Comparison of ENCODE assay signal across 8 cellular contexts in the genomic region with DNA sequence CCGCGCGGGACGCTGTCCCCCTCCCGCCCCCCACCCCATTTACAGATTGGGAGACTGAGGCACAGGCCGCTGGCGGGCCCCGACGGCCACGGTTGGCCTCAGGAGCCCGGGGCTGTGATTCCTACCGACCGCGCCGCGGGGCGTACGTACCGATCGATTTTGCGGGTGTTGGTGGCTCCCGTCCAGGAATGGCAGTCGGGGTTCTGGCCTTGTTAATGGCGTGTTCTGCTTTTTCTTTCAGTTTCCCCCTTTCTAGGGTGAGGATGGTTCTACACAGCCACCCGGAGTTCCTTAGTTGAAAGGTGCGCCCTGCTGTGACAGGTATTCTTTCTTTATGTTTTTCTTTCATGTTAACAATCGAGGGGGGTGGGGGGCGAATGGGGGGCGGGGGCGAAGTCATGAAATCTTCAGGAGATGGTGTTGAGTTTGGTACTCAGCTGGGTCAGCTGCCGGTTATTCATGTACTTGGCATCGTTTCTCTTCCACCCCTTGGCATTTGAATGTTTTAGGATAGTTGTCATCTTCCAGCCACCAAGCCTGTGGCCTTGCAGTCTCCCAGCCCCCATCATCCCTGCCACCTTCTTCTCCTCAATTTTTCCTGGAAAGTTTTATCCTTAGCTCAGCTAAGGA. TPM values are rescaled to one million over a fixed set of nuclear protein-coding genes. Genes with fewer than 3 reads are reported as not detected.
A peak's percentile ranks its signal among the peaks of the same experiment; 100 is the strongest.
DNase-seq lines count a peak whose midpoint lies in the region; ATAC-seq and TF ChIP-seq lines count a peak whose summit lies in the region.

No MANE protein-coding gene starts in this region.

- WGBS in esophagus, 2 donors = 1% methylated on average over 27 to 32 of the region's 32 CpGs

- ATAC-seq in upper lobe of right lung = no peak
- ATAC-seq in GM21529 (IDR thresholded peaks at IDR 0.05; ENCODE audit: unreplicated experiment) = no peak

- DNase-seq in LNCaP clone FGC (ENCODE audit: low read depth) (no peak), myocyte (ENCODE audit: low read depth) (peak; percentile 81), upper lobe of right lung (peak; percentile 72), NCI-H1694 (lab: John Stamatoyannopoulos, UW) (no peak)
- peak; percentile 68 for DNase-seq in activated CD8-positive, alpha-beta memory T cell treated with anti-CD3 and anti-CD28 coated beads, Interleukin-2, amount 50 U/mL, for 48 hours

- H3K27ac ChIP-seq in esophagus (ENCODE audit: low read depth in 2 of 2, low read length in 1 of 2) (peak overlapping the region; percentile 80 to 88), upper lobe of right lung (peak overlapping the region; percentile 93)

- no peaks in the 10 kb centered on the region for H3K27me3 ChIP-seq in esophagus (ENCODE audit: control insufficient read depth in 1 of 2, insufficient read depth in 2 of 2, low read length in 2 of 2)
- no peaks in the 10 kb centered on the region for H3K27me3 ChIP-seq in upper lobe of right lung

- H3K36me3 ChIP-seq in esophagus (ENCODE audit: control insufficient read depth in 2 of 2, insufficient read depth in 2 of 2, low read length in 1 of 2) (no peaks in the 10 kb centered on the region), upper lobe of right lung (peaks cover 5% of the 10 kb centered on the region)

- TF ChIP-seq CTCF in LNCaP clone FGC (IDR thresholded peaks at IDR 0.05; ENCODE audit: control insufficient read depth, extremely low read depth, insufficient read depth) = no peak
- no peak for TF ChIP-seq CTCF in upper lobe of right lung (IDR thresholded peaks at IDR 0.05)

- H3K9me3 ChIP-seq in esophagus (ENCODE audit: control insufficient read depth in 2 of 2, insufficient read depth in 1 of 2, low read depth in 1 of 2, low read length in 1 of 2) (no peaks in the 10 kb centered on the region), upper lobe of right lung (no peaks in the 10 kb centered on the region)

- intact Hi-C loops in upper lobe of right lung (cut with DNase I) = no loop called here

- H3K4me3 ChIP-seq in GM08714 (ENCODE audit: low read length) = peak overlapping the region; percentile 72
- peak overlapping the region; percentile 66 for H3K4me3 ChIP-seq in LNCaP clone FGC (ENCODE audit: low read depth, low read length)
- H3K4me3 ChIP-seq in esophagus (ENCODE audit: low read depth in 1 of 2, low read length in 2 of 2) = peak overlapping the region; percentile 67 to 98
- peak overlapping the region; percentile 85 for H3K4me3 ChIP-seq in upper lobe of right lung

- H3K4me1 ChIP-seq in esophagus (ENCODE audit: control insufficient read depth in 2 of 2, insufficient read depth in 2 of 2, low read length in 1 of 2) (peaks cover 0 to 2% of the 10 kb centered on the region in 2 donors), upper lobe of right lung (peaks cover 17% of the 10 kb centered on the region)

RNA-seq across cellular contexts. Expression of a gene that starts 0.8 kb away (rescaled TPM):
- 10 to 100 TPM; 11.6 to 12.1 TPM for polyA plus RNA-seq in esophagus
- total RNA-seq in myocyte (132 and 161 TPM in 2 replicates), upper lobe of right lung (48.3 TPM)
- polyA plus RNA-seq in myocyte (2012) = 44.0 TPM

RNA-seq across cellular contexts. Expression of a gene that starts 49.2 kb away (rescaled TPM):
- 10 to 100 TPM in 1 of 2 donors, 1 to 10 TPM in 1; 6.2 to 11.0 TPM for polyA plus RNA-seq in esophagus
- 0.31 and 0.99 TPM in 2 replicates for total RNA-seq in myocyte
- polyA plus RNA-seq in myocyte (2012) = 0.26 TPM
- total RNA-seq in upper lobe of right lung = 4.2 TPM

Comparison
In these comparisons a context has a peak if more than half of its experiments do, and no peak if none do; other contexts are left out.
1. DNase-seq: peak in activated CD8-positive, alpha-beta memory T cell treated with anti-CD3 and anti-CD28 coated beads, Interleukin-2, amount 50 U/mL, for 48 hours (single experiment), myocyte (single experiment) and upper lobe of right lung (single experiment); none in LNCaP clone FGC (single experiment) and NCI-H1694 (single experiment).
2. Peak in every context shown above with its lines, with median percentiles within 50 percentile points of each other: H3K4me3 ChIP-seq.